ENCODE assay signal across 8 cellular contexts in the genomic region with DNA sequence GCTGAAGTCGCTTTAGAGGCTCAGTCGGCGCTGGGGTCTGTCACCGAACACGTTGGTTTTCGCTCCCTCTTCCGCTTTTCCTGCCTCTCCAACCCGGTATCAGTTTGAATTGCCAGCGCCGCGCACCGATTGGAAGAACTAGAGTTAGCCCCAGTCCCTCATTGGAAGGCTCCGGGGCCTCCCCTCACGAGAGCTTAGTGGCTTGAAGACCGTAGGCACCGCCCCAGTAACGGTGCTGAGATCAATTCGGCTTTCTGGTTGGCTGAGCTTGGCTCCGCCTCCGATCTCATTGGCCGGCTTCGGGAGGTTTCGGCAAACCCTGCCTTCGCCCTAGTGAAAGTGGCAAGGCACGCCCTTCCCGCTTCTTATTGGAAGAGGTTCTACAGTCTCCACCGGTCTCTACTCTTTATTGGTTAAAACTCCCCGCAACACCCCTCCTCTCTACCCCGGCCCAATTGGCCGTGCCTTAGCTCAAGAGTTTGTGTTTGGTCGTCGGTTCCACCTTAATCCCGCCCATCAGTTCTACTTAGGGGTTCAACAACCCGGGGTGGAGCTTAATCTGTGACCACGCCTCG. TPM values are rescaled to one million over a fixed set of nuclear protein-coding genes. Genes with fewer than 3 reads are reported as not detected.
DNase-seq lines count a peak whose midpoint lies in the region; ATAC-seq and TF ChIP-seq lines count a peak whose summit lies in the region.
"Not testable (repeated sequence)": the region's sequence is repeated elsewhere in the genome, so short reads cannot be mapped to it uniquely, and the experiment has no call there.

Gene FAM72A (minus strand): TSS at position 51 of the 575 bp plus-strand sequence. CDS start 814 bp downstream, outside the sequence.

- H3K27ac ChIP-seq in breast epithelium (peak within 1 kb of the TSS; percentile 74 to 92), smooth muscle cell (ENCODE audit: low read depth) (peak within 1 kb of the TSS; percentile 44)

- H4K20me1 ChIP-seq in smooth muscle cell (ENCODE audit: low read depth): not testable (repeated sequence)

- CTCF ChIA-PET in WTC11 (lab: Charles Lee): not testable (repeated sequence)

- H3K27me3 ChIP-seq in breast epithelium; smooth muscle cell (ENCODE audit: low read depth): not testable (repeated sequence)

- not testable (repeated sequence) for H3K79me2 ChIP-seq in smooth muscle cell (ENCODE audit: low read depth)

- TF ChIP-seq CTCF in WTC11 (IDR thresholded peaks at IDR 0.05); breast epithelium (IDR thresholded peaks at IDR 0.05); smooth muscle cell (IDR thresholded peaks at IDR 0.05; ENCODE audit: borderline replicate concordance, insufficient read depth, poor library complexity, severe bottlenecking): not testable (repeated sequence)

- H2AFZ ChIP-seq in smooth muscle cell (ENCODE audit: low read depth): not testable (repeated sequence)

- not testable (repeated sequence) for H3K4me1 ChIP-seq in breast epithelium; smooth muscle cell (ENCODE audit: low read depth)

- not testable (repeated sequence) for H3K27ac Mint-ChIP-seq in WTC11
- peak within 1 kb of the TSS in 4 of 6 donors; percentile 32 to 59 (median 54) for H3K27ac Mint-ChIP-seq in immature natural killer cell

- DNase-seq in ACHN: peak; percentile 100
- peak; percentile 15 for DNase-seq in GM19240 (ENCODE audit: insufficient read length, low spot score)
- DNase-seq in NCI-H345 (lab: John Stamatoyannopoulos, UW): peak; percentile 100
- peak; percentile 97 for DNase-seq in WTC11 (ENCODE audit: low spot score)
- DNase-seq in breast epithelium (ENCODE audit: low spot score in 2 of 2): peak; percentile 97 to 100
- peak; percentile 99 for DNase-seq in immature natural killer cell
- peak; percentile 71 for DNase-seq in smooth muscle cell (lab: John Stamatoyannopoulos, UW; ENCODE audit: unreplicated experiment)

- H3K9me3 Mint-ChIP-seq in WTC11, immature natural killer cell: not testable (repeated sequence)

- peak within 1 kb of the TSS; percentile 68 for H3K4me2 ChIP-seq in smooth muscle cell

- intact Hi-C loops in breast epithelium (cut with DNase I; ENCODE audit: low total_unique reads): not testable (repeated sequence)

- ATAC-seq in HG03378 (IDR thresholded peaks at IDR 0.05; ENCODE audit: unreplicated experiment) (peak; percentile 95), WTC11 (peak; percentile 84)

- not testable (repeated sequence) for H3F3A ChIP-seq in smooth muscle cell (ENCODE audit: low read depth)

- H3K9me3 ChIP-seq in breast epithelium; smooth muscle cell (replicated peaks; ENCODE audit: low read depth): not testable (repeated sequence)

- in situ Hi-C loops in ACHN (cut with HindIII; ENCODE audit: low pct_ligation_motif_present, low pct_unique_long_range_greater_than_20kb, low sequenced_read_pairs): not testable (repeated sequence)

- H3K36me3 ChIP-seq in breast epithelium; smooth muscle cell (ENCODE audit: low read depth): not testable (repeated sequence)

- H3K4me1 Mint-ChIP-seq in WTC11, immature natural killer cell: not testable (repeated sequence)

- not testable (repeated sequence) for H3K9ac ChIP-seq in smooth muscle cell (ENCODE audit: low read depth)

- H3K27me3 Mint-ChIP-seq in WTC11 (ENCODE audit: low read depth); immature natural killer cell (ENCODE audit: low read depth in 3 of 3): not testable (repeated sequence)

- TF ChIP-seq POLR2A in breast epithelium (IDR thresholded peaks at IDR 0.05): not testable (repeated sequence)

- H3K4me3 ChIP-seq in breast epithelium (peak within 1 kb of the TSS; percentile 49 to 77 (median 54)), smooth muscle cell (peak within 1 kb of the TSS; percentile 60)

- H3K4me3 Mint-ChIP-seq in WTC11 (peak within 1 kb of the TSS; percentile 59), immature natural killer cell (peak within 1 kb of the TSS; percentile 71 to 86 (median 83))

- 0% methylated on average over 17 of the region's 36 CpGs for WGBS in smooth muscle cell (ENCODE audit: low lambda C conversion rate)

- H3K36me3 Mint-ChIP-seq in WTC11, immature natural killer cell: not testable (repeated sequence)

- POLR2A ChIA-PET in WTC11 (lab: Charles Lee): not testable (repeated sequence)

TF ChIP-seq in WTC11, 78 proteins besides CTCF, POLR2A, EP300 and RAD21:
- TF ChIP-seq SP1 (CRISPR knock-in tag; conservative IDR thresholded peaks at IDR 0.05) (0 out of 2 replicates have a peak, but pooled peaks have one; percentile 30), NFYB (CRISPR knock-in tag; conservative IDR thresholded peaks at IDR 0.05; ENCODE audit: low read depth) (peak; percentile 61)

RNA-seq across cellular contexts. Expression of gene FAM72A, which starts in this region (rescaled TPM):
- total RNA-seq in WTC11 (2021): 25.5 to 30.6 TPM (median 27.9 TPM) in 3 replicates
- total RNA-seq in breast epithelium: 1 to 10 TPM in 1 of 3 donors, under 1 TPM in 1, not detected in 1; 0.98 to 1.8 TPM
- polyA plus RNA-seq in immature natural killer cell: 1 to 10 TPM; 1.8 to 3.2 (median 2.6) TPM
- 2.9 and 3.1 TPM in 2 replicates for total RNA-seq in smooth muscle cell
- 3.7 and 4.1 TPM in 2 replicates for polyA plus RNA-seq in smooth muscle cell

Comparison
In these comparisons a context has a peak if more than half of its experiments do, and no peak if none do; other contexts are left out.
1. Peak in every context shown above with its lines: DNase-seq, ATAC-seq, H3K4me3 ChIP-seq and H3K27ac ChIP-seq.
2. DNase-seq: peak in every context shown above with its lines; median percentile 100 in ACHN; 100 in NCI-H345; 99 in immature natural killer cell; 98 in breast epithelium; 97 in WTC11; 71 in smooth muscle cell; 15 in GM19240.